1 cellular context compared by ENCODE assay signal in genomic region chr3:38268522-38268921, GRCh38.
TF ChIP-seq lines count a peak whose summit lies in the region.

No MANE protein-coding gene starts in this region.

TF ChIP-seq in GM12878, 131 proteins besides CTCF, POLR2A, EP300 and RAD21:
- TF ChIP-seq, protein P1, sequence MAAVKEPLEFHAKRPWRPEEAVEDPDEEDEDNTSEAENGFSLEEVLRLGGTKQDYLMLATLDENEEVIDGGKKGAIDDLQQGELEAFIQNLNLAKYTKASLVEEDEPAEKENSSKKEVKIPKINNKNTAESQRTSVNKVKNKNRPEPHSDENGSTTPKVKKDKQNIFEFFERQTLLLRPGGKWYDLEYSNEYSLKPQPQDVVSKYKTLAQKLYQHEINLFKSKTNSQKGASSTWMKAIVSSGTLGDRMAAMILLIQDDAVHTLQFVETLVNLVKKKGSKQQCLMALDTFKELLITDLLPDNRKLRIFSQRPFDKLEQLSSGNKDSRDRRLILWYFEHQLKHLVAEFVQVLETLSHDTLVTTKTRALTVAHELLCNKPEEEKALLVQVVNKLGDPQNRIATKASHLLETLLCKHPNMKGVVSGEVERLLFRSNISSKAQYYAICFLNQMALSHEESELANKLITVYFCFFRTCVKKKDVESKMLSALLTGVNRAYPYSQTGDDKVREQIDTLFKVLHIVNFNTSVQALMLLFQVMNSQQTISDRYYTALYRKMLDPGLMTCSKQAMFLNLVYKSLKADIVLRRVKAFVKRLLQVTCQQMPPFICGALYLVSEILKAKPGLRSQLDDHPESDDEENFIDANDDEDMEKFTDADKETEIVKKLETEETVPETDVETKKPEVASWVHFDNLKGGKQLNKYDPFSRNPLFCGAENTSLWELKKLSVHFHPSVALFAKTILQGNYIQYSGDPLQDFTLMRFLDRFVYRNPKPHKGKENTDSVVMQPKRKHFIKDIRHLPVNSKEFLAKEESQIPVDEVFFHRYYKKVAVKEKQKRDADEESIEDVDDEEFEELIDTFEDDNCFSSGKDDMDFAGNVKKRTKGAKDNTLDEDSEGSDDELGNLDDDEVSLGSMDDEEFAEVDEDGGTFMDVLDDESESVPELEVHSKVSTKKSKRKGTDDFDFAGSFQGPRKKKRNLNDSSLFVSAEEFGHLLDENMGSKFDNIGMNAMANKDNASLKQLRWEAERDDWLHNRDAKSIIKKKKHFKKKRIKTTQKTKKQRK (IDR thresholded peaks at IDR 0.05; ENCODE audit: low read depth, low read length), result no peak
- peak; percentile 73; the same call in 1 of the 2 replicates for TF ChIP-seq SPI1 (IDR thresholded peaks at IDR 0.05; ENCODE audit: borderline replicate concordance, insufficient read depth, low read depth, low read length)
- TF ChIP-seq, protein P2, sequence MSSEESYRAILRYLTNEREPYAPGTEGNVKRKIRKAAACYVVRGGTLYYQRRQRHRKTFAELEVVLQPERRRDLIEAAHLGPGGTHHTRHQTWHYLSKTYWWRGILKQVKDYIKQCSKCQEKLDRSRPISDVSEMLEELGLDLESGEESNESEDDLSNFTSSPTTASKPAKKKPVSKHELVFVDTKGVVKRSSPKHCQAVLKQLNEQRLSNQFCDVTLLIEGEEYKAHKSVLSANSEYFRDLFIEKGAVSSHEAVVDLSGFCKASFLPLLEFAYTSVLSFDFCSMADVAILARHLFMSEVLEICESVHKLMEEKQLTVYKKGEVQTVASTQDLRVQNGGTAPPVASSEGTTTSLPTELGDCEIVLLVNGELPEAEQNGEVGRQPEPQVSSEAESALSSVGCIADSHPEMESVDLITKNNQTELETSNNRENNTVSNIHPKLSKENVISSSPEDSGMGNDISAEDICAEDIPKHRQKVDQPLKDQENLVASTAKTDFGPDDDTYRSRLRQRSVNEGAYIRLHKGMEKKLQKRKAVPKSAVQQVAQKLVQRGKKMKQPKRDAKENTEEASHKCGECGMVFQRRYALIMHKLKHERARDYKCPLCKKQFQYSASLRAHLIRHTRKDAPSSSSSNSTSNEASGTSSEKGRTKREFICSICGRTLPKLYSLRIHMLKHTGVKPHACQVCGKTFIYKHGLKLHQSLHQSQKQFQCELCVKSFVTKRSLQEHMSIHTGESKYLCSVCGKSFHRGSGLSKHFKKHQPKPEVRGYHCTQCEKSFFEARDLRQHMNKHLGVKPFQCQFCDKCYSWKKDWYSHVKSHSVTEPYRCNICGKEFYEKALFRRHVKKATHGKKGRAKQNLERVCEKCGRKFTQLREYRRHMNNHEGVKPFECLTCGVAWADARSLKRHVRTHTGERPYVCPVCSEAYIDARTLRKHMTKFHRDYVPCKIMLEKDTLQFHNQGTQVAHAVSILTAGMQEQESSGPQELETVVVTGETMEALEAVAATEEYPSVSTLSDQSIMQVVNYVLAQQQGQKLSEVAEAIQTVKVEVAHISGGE (CRISPR knock-in tag; IDR thresholded peaks at IDR 0.05), result no peak
- TF ChIP-seq GABPA (IDR thresholded peaks at IDR 0.05; ENCODE audit: low read depth), result no peak
- no peak for TF ChIP-seq BCLAF1 (IDR thresholded peaks at IDR 0.05)
- TF ChIP-seq PAX8 (IDR thresholded peaks at IDR 0.05), result no peak
- no peak for TF ChIP-seq ZNF207 (IDR thresholded peaks at IDR 0.05; ENCODE audit: borderline replicate concordance)
- TF ChIP-seq MYC (IDR thresholded peaks at IDR 0.05; ENCODE audit: insufficient read depth, insufficient read length, insufficient replicate concordance, low read length, severe bottlenecking), result no peak
